In the genomic region with DNA sequence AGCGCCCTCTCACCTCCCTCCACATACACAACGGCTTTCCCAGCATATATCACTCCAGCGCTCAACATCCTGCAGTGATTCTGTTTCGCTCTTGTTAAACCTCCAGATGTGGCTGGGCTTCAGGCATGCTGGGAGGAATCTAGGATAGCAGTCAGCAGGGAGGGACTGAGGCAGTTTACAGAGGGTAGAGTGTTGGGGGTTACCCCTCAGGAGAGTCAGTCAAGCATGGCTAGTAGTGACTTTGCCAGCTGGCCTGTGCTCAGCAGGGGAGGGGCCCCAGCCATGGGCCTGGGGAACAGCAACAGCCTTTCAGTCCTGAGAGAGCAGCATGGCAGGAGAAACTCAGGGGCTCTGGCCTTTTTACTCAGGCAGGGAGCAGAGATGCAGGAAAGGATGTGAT, we compare ENCODE assay signal across 13 cellular contexts.
DNase-seq lines count a peak whose midpoint lies in the region; ATAC-seq lines count a peak whose summit lies in the region.
"Had no signal": no experiment of that assay in that cellular context is flagged by ENCODE, and none has a peak within 500 bp of the region (broad histone marks: within the 10 kb centered on the region; RNA-seq: fewer than 3 reads in every experiment).

No MANE protein-coding gene starts in this region.

- H3F3A ChIP-seq in GM23248 (ENCODE audit: insufficient read depth), result no peaks in the 10 kb centered on the region; the same call in 1 of the 2 replicates

- no peak overlapping the region for H3K4me2 ChIP-seq in GM23248 (ENCODE audit: unreplicated experiment)

- H3K27ac ChIP-seq in GM23248, result no peak overlapping the region
- H3K27ac ChIP-seq: transverse colon had no signal

- H3K4me3 ChIP-seq in GM23248, result no peak overlapping the region
- H3K4me3 ChIP-seq: transverse colon had no signal

- no peak overlapping the region for H2AFZ ChIP-seq in GM23248

- 62 to 70% methylated on average over 4 of the region's 4 CpGs for WGBS in GM23248 (ENCODE audit: low coverage in 1 of 2, low lambda C conversion rate in 2 of 2, missing lambda C conversion rate in 2 of 2), 2 experiments

- no peaks in the 10 kb centered on the region for H3K27me3 ChIP-seq in GM23248 (replicated peaks; ENCODE audit: insufficient read depth)
- H3K27me3 ChIP-seq: transverse colon had no signal

- H3K9ac ChIP-seq in GM23248, result no peak overlapping the region

- DNase-seq in DMS 273 (lab: John Stamatoyannopoulos, UW; ENCODE audit: unreplicated experiment), result peak; percentile 75
- no peak for DNase-seq in DMS 273 treated with DMSO at 0.1 percent for 48 hours (lab: John Stamatoyannopoulos, UW)
- peak; percentile 71 for DNase-seq in NCI-H446 treated with DMSO at 0.1 percent for 48 hours (lab: John Stamatoyannopoulos, UW)
- DNase-seq in glomerular visceral epithelial cell (ENCODE audit: extremely low spot score), result peak; percentile 15
- DNase-seq in renal cortical epithelial cell (ENCODE audit: low read depth), result peak; percentile 51
- DNase-seq in GM23248, result no peak
- DNase-seq: activated CD4-positive, alpha-beta T cell treated with anti-CD3 and anti-CD28 coated beads for 4 hours; RPMI8226; stimulated activated CD4-positive, alpha-beta T cell treated with anti-CD3 and anti-CD28 coated beads, Interleukin-4, amount 100 ng/mL, for 1 hour; T-helper 2 cell; transverse colon had no signal

- H3K79me2 ChIP-seq in GM23248 (ENCODE audit: insufficient read depth), result no peaks in the 10 kb centered on the region

- no peaks in the 10 kb centered on the region for H3K9me3 ChIP-seq in GM23248 (ENCODE audit: low read depth)
- H3K9me3 ChIP-seq: transverse colon had no signal

- no peaks in the 10 kb centered on the region for H4K20me1 ChIP-seq in GM23248 (ENCODE audit: insufficient read depth)

- in situ Hi-C loops in GM23248 (cut with MboI), result no loop called here

- no peaks in the 10 kb centered on the region for H3K36me3 ChIP-seq in GM23248 (ENCODE audit: low read depth)
- H3K36me3 ChIP-seq: transverse colon had no signal

- H3K9me2 ChIP-seq in GM23248 (ENCODE audit: insufficient read depth), result no peaks in the 10 kb centered on the region

- ATAC-seq in HG02763 (IDR thresholded peaks at IDR 0.05; ENCODE audit: unreplicated experiment) (no peak), HG02610 (IDR thresholded peaks at IDR 0.05; ENCODE audit: unreplicated experiment) (no peak)

- H3K4me1 ChIP-seq in GM23248 (ENCODE audit: insufficient read depth), result 0 out of 2 replicates have a peak, but pooled peaks cover 5% of the 10 kb centered on the region
- H3K4me1 ChIP-seq: transverse colon had no signal

Comparison
In these comparisons a context has a peak if more than half of its experiments do, and no peak if none do; other contexts are left out.
1. DNase-seq: peak in DMS 273 (single experiment), NCI-H446 treated with DMSO at 0.1 percent for 48 hours (single experiment), glomerular visceral epithelial cell (single experiment) and renal cortical epithelial cell (single experiment); none in DMS 273 treated with DMSO at 0.1 percent for 48 hours (single experiment) and GM23248 (single experiment).